In the genomic region with DNA sequence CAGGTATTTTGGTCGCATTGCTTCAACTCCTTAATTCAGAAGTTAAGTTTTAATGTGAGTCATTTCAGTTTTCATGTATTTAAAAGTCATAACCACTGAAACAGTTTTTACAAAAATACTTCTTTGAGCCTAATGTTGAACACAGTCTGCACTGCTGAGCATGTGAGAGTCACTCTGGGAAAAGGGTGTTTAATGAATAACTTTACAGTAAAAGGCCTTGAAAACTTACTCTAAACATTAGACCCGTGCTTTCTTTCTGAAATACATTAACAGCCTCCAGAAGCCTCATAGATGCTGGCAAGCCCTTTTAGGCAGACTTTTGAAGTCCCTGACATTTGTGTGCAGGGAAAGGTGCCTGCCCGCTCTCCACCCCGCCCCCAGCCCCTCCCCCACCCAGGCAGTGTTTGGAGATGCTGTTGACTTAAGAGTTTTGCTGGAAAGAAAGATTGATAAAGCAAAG, we compare ENCODE assay signal across 12 cellular contexts.
DNase-seq lines count a peak whose midpoint lies in the region; ATAC-seq and TF ChIP-seq lines count a peak whose summit lies in the region.
"Had no signal": no experiment of that assay in that cellular context is flagged by ENCODE, and none has a peak within 500 bp of the region (broad histone marks: within the 10 kb centered on the region; RNA-seq: fewer than 3 reads in every experiment).

No MANE protein-coding gene starts in this region.

- peak; percentile 59 for DNase-seq in glomerular visceral epithelial cell (ENCODE audit: extremely low spot score)
- no peak for DNase-seq in stimulated activated CD4-positive, alpha-beta T cell treated with anti-CD3 and anti-CD28 coated beads, Interleukin-4, amount 100 ng/mL, for 24 hours
- no peak for DNase-seq in GM10248 (ENCODE audit: extremely low spot score)
- no peak for DNase-seq in AG08396 (ENCODE audit: low spot score)
- no peak for DNase-seq in NCI-H1694 treated with DMSO at 0.1 percent for 48 hours (lab: John Stamatoyannopoulos, UW)
- DNase-seq: activated CD8-positive, alpha-beta memory T cell treated with anti-CD3 and anti-CD28 coated beads for 24 hours; NCI-H774; SW 1271; trophoblast cell had no signal

- ATAC-seq in GM18498 (IDR thresholded peaks at IDR 0.05; ENCODE audit: unreplicated experiment) (peak; percentile 78), GM21528 (IDR thresholded peaks at IDR 0.05; ENCODE audit: low FRiP score, unreplicated experiment) (peak; percentile 76), HG03159 (IDR thresholded peaks at IDR 0.05; ENCODE audit: unreplicated experiment) (peak; percentile 87)

- POLR2A ChIA-PET in GM10248 (lab: Yijun Ruan, JAX) = no interaction called here

- CTCF ChIA-PET in GM10248 (lab: Yijun Ruan, JAX) = interaction anchor here (1.4 kb wide), 1 partner anchor 12 kb away, joined by 3 read pairs; no protein-coding TSS in a partner anchor

- TF ChIP-seq CTCF in GM10248 (IDR thresholded peaks at IDR 0.05; ENCODE audit: control extremely low read depth, extremely low read depth, low read depth, missing control alignments) = no peak
